ENCODE assay signal across 35 cellular contexts in genomic region chr1:6399294-6399693, GRCh38. TPM values are rescaled to one million over a fixed set of nuclear protein-coding genes. Genes with fewer than 3 reads are reported as not detected.
"Had no signal": no experiment of that assay in that cellular context is flagged by ENCODE, and none has a peak within 500 bp of the region (broad histone marks: within the 10 kb centered on the region; RNA-seq: fewer than 3 reads in every experiment).

No MANE protein-coding gene starts in this region.

- ATAC-seq: activated CD4-positive, CD25-positive, alpha-beta regulatory T cell treated with anti-CD3 and anti-CD28 coated beads, Interleukin-2, amount 50 U/mL, for 24 hours; activated CD8-positive, alpha-beta T cell treated with anti-CD3 and anti-CD28 coated beads for 36 hours; activated naive CD8-positive, alpha-beta T cell treated with anti-CD3 and anti-CD28 coated beads, Interleukin-2, amount 50 U/mL, for 24 hours; effector memory CD8-positive, alpha-beta T cell; foreskin keratinocyte; gastrocnemius medialis; heart left ventricle; T-cell had no signal

- DNase-seq: activated CD4-positive, alpha-beta T cell treated with anti-CD3 and anti-CD28 coated beads for 48 hours; activated CD4-positive, alpha-beta T cell treated with anti-CD3 and anti-CD28 coated beads, Interleukin-2, amount 50 U/mL, for 1 hour; activated CD4-positive, alpha-beta T cell treated with anti-CD3 and anti-CD28 coated beads, Interleukin-2, amount 50 U/mL, for 48 hours; activated CD8-positive, alpha-beta memory T cell treated with anti-CD3 and anti-CD28 coated beads for 24 hours; activated CD8-positive, alpha-beta T cell treated with anti-CD3 and anti-CD28 coated beads for 36 hours; activated gamma-delta T cell; activated naive CD4-positive, alpha-beta T cell; activated naive CD8-positive, alpha-beta T cell treated with anti-CD3 and anti-CD28 coated beads for 36 hours; activated naive CD8-positive, alpha-beta T cell treated with anti-CD3 and anti-CD28 coated beads, Interleukin-2, amount 50 U/mL, for 24 hours; activated T-cell treated with anti-CD3 and anti-CD28 coated beads, Interleukin-2, amount 50 U/mL, for 1 hour; activated T-cell treated with anti-CD3 and anti-CD28 coated beads, Interleukin-2, amount 50 U/mL, for 48 hours; adrenal gland; amygdala; aorta; central memory CD4-positive, alpha-beta T cell; cerebellar nuclear complex; colonic mucosa; effector CD4-positive, alpha-beta T cell; effector memory CD8-positive, alpha-beta T cell; erythroblast; foreskin keratinocyte; gastrocnemius medialis; glutamatergic neuron; SW 1271; T-cell had no signal

- H3K4me3 Mint-ChIP-seq: activated CD8-positive, alpha-beta T cell treated with anti-CD3 and anti-CD28 coated beads for 36 hours; activated naive CD4-positive, alpha-beta T cell treated with anti-CD3 and anti-CD28 coated beads, Interleukin-2, amount 50 U/mL, for 24 hours; activated naive CD8-positive, alpha-beta T cell treated with anti-CD3 and anti-CD28 coated beads for 36 hours; activated naive CD8-positive, alpha-beta T cell treated with anti-CD3 and anti-CD28 coated beads, Interleukin-2, amount 50 U/mL, for 24 hours; activated T-helper 1 cell treated with anti-CD3 and anti-CD28 coated beads, Interleukin-12 subunit alpha, Interleukin-12 subunit beta, Interleukin-2, Interleukin-4 antibody, amounts not matched to agents 30 ng/mL and 10 ng/mL and 1 ng/mL, durations not matched to agents 14 hours and 24 hours and 36 hours; brain; effector memory CD8-positive, alpha-beta T cell; T-cell; T-helper 1 cell treated with Interleukin-12 subunit alpha and Interleukin-12 subunit beta and Interleukin-4 antibody, amounts not matched to agents 30 μg/mL and 1 μg/mL, for 36 hours; T-helper 2 cell treated with Interferon-gamma antibody and Interleukin-4, amounts not matched to agents 5 μg/mL and 100 μg/mL, for 36 hours had no signal

- H3K27ac Mint-ChIP-seq: activated CD8-positive, alpha-beta T cell treated with anti-CD3 and anti-CD28 coated beads for 36 hours; activated naive CD4-positive, alpha-beta T cell treated with anti-CD3 and anti-CD28 coated beads, Interleukin-2, amount 50 U/mL, for 24 hours; activated naive CD8-positive, alpha-beta T cell treated with anti-CD3 and anti-CD28 coated beads for 36 hours; activated naive CD8-positive, alpha-beta T cell treated with anti-CD3 and anti-CD28 coated beads, Interleukin-2, amount 50 U/mL, for 24 hours; activated T-helper 1 cell treated with anti-CD3 and anti-CD28 coated beads, Interleukin-12 subunit alpha, Interleukin-12 subunit beta, Interleukin-2, Interleukin-4 antibody, amounts not matched to agents 30 ng/mL and 10 ng/mL and 1 ng/mL, durations not matched to agents 14 hours and 24 hours and 36 hours; effector memory CD8-positive, alpha-beta T cell; T-cell; T-helper 1 cell treated with Interleukin-12 subunit alpha and Interleukin-12 subunit beta and Interleukin-4 antibody, amounts not matched to agents 30 μg/mL and 1 μg/mL, for 36 hours; T-helper 2 cell treated with Interferon-gamma antibody and Interleukin-4, amounts not matched to agents 5 μg/mL and 100 μg/mL, for 36 hours had no signal

- H3K36me3 Mint-ChIP-seq: activated naive CD4-positive, alpha-beta T cell treated with anti-CD3 and anti-CD28 coated beads, Interleukin-2, amount 50 U/mL, for 24 hours; activated naive CD8-positive, alpha-beta T cell treated with anti-CD3 and anti-CD28 coated beads for 36 hours; brain; T-cell had no signal

- H3K27me3 Mint-ChIP-seq: activated CD8-positive, alpha-beta T cell treated with anti-CD3 and anti-CD28 coated beads for 36 hours; activated naive CD4-positive, alpha-beta T cell treated with anti-CD3 and anti-CD28 coated beads, Interleukin-2, amount 50 U/mL, for 24 hours; activated naive CD8-positive, alpha-beta T cell treated with anti-CD3 and anti-CD28 coated beads for 36 hours; effector memory CD8-positive, alpha-beta T cell had no signal

- H3K36me3 ChIP-seq: adrenal gland, breast epithelium, cardiac muscle cell, colonic mucosa, esophagus muscularis mucosa, gastrocnemius medialis, heart left ventricle had no signal

- H3K27me3 ChIP-seq: adrenal gland, breast epithelium, cardiac muscle cell, colonic mucosa, esophagus muscularis mucosa, foreskin keratinocyte, gastrocnemius medialis had no signal

- H3K4me3 ChIP-seq: adrenal gland, breast epithelium, cardiac muscle cell, colonic mucosa, esophagus muscularis mucosa, gastrocnemius medialis, heart left ventricle had no signal

- H3K4me1 ChIP-seq: breast epithelium, colonic mucosa, foreskin keratinocyte had no signal

- H3K9me3 Mint-ChIP-seq: activated CD8-positive, alpha-beta T cell treated with anti-CD3 and anti-CD28 coated beads for 36 hours; activated naive CD4-positive, alpha-beta T cell treated with anti-CD3 and anti-CD28 coated beads, Interleukin-2, amount 50 U/mL, for 24 hours; activated naive CD8-positive, alpha-beta T cell treated with anti-CD3 and anti-CD28 coated beads, Interleukin-2, amount 50 U/mL, for 24 hours; activated T-helper 1 cell treated with anti-CD3 and anti-CD28 coated beads, Interleukin-12 subunit alpha, Interleukin-12 subunit beta, Interleukin-2, Interleukin-4 antibody, amounts not matched to agents 30 ng/mL and 10 ng/mL and 1 ng/mL, durations not matched to agents 14 hours and 24 hours and 36 hours; effector memory CD8-positive, alpha-beta T cell; T-cell; T-helper 1 cell treated with Interleukin-12 subunit alpha and Interleukin-12 subunit beta and Interleukin-4 antibody, amounts not matched to agents 30 μg/mL and 1 μg/mL, for 36 hours; T-helper 2 cell treated with Interferon-gamma antibody and Interleukin-4, amounts not matched to agents 5 μg/mL and 100 μg/mL, for 36 hours had no signal

- H3K9me3 ChIP-seq: adrenal gland, breast epithelium, colonic mucosa, esophagus muscularis mucosa, gastrocnemius medialis, heart left ventricle had no signal

- H3K27ac ChIP-seq: adrenal gland, breast epithelium, cardiac muscle cell, colonic mucosa, esophagus muscularis mucosa, foreskin keratinocyte, gastrocnemius medialis, heart left ventricle had no signal

RNA-seq across cellular contexts. Expression of gene HES2, which starts 20.4 kb away (rescaled TPM):
- total RNA-seq: activated naive CD8-positive, alpha-beta T cell treated with anti-CD3 and anti-CD28 coated beads for 36 hours; cardiac muscle cell; esophagus muscularis mucosa had no signal
- polyA plus RNA-seq: cardiac muscle cell had no signal
